In the genomic region with DNA sequence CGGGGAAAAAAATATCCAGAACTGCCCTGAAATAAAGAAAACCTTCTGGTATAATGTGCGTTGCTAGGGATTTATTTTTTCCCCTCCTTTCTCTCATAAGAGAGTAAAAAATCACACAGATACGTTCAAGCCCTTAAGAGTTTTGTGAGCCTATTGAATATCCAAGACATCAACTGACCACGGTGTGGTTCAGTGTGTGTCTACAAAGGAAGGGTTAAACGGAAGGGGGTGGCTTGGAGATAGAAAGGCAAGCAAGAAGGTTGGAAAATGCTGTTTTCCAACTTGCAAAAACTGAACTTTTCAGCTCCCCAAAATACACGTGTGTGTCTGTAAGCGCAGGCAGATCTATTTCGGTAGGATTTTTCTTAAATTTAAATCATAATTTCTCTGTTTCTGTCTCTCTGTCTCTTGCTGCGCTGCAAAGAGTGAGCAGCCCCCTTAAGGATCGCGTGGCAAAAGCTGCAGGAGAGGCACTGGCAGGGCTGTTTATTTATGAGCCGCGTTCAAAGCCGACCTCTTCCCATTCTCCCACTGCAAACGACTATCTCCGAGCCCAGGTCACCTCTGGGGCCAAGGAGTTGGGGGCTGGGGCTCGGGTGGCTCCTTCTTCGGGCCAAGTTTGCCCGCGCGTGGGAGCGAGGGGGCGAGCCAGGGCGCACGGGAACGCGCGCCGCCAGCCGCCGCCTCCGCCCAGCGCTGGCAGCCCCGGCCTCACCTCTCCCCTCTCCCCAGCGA, we compare ENCODE assay signal across 8 cellular contexts. TPM values are rescaled to one million over a fixed set of nuclear protein-coding genes. Genes with fewer than 3 reads are reported as not detected.
DNase-seq lines count a peak whose midpoint lies in the region; ATAC-seq and TF ChIP-seq lines count a peak whose summit lies in the region.

No MANE protein-coding gene starts in this region.

- H3K9me2 ChIP-seq in HCT116 (ENCODE audit: insufficient read depth) = no peaks in the 10 kb centered on the region

- RAD21 ChIA-PET in HCT116 (lab: Charles Lee; ENCODE audit: low non-redundant PET in 1 of 2, low total read pairs in 2 of 2, uncharacterized antibody in 2 of 2, unreplicated experiment in 2 of 2) = no interaction called here

- BruUV-seq in HCT116 (replicated peaks; lab: Mats Ljungman, UMichigan) = no TSS peak

- peaks cover 13% of the 10 kb centered on the region for H3K9me3 ChIP-seq in BLaER1
- no peaks in the 10 kb centered on the region for H3K9me3 ChIP-seq in HCT116 (ENCODE audit: control insufficient read depth in 1 of 2, insufficient read depth in 1 of 2, low read depth in 1 of 2, low read length in 2 of 2)
- H3K9me3 ChIP-seq in adipocyte (ENCODE audit: control insufficient read depth, low read length) = no peaks in the 10 kb centered on the region
- no peaks in the 10 kb centered on the region for H3K9me3 ChIP-seq in lower lobe of right lung

- POLR2A ChIA-PET in HCT116 (lab: Charles Lee) = no interaction called here

- H3K79me2 ChIP-seq in HCT116 (ENCODE audit: insufficient read depth, low read length) = no peaks in the 10 kb centered on the region

- peak overlapping the region; percentile 68 for H3K4me3 ChIP-seq in BLaER1
- peak overlapping the region; percentile 40 to 60 for H3K4me3 ChIP-seq in HCT116 (replicated peaks in 1 of 2; ENCODE audit: low read depth in 1 of 2, low read length in 2 of 2)
- peak overlapping the region; percentile 90 for H3K4me3 ChIP-seq in adipocyte (ENCODE audit: low read length)
- peak overlapping the region; percentile 63 for H3K4me3 ChIP-seq in lower lobe of right lung

- intact Hi-C loops in HCT116 (cut with micrococcal nuclease) (loop anchor here (2.0 kb wide), 1 partner anchor 1562 kb away; no protein-coding TSS in a partner anchor), lower lobe of right lung (cut with DNase I) (no loop called here)

- no peak for TF ChIP-seq RAD21 in HCT116 (IDR thresholded peaks at IDR 0.05; ENCODE audit: low read depth)

- H3K36me3 ChIP-seq in BLaER1 (no peaks in the 10 kb centered on the region), HCT116 (ENCODE audit: control insufficient read depth in 1 of 2, insufficient read depth in 2 of 2, low read length in 2 of 2) (no peaks in the 10 kb centered on the region), adipocyte (ENCODE audit: control insufficient read depth, insufficient read depth, low read length, severe bottlenecking) (no peaks in the 10 kb centered on the region), lower lobe of right lung (no peaks in the 10 kb centered on the region)

- H3K4me2 ChIP-seq in BLaER1 (peak overlapping the region; percentile 95), HCT116 (ENCODE audit: low read length) (peak overlapping the region; percentile 92)

- H3K9ac ChIP-seq in BLaER1 (no peak overlapping the region; the same call in 1 of the 2 replicates), HCT116 (ENCODE audit: low read length) (peak overlapping the region; percentile 36), adipocyte (ENCODE audit: low read length) (peak overlapping the region; percentile 72)

- no peak for DNase-seq in HCT116 (ENCODE audit: low read depth, low spot score)
- peak; percentile 47 for DNase-seq in adipocyte (ENCODE audit: low read depth)
- no peak for DNase-seq in lower lobe of right lung
- DNase-seq in NOMO-1 treated with dmso at 0.1 percent for 144 hours (lab: John Stamatoyannopoulos, UW; ENCODE audit: unreplicated experiment) = no peak
- DNase-seq in GM03348 (ENCODE audit: low spot score) = no peak
- DNase-seq in activated CD4-positive, CD25-positive, alpha-beta regulatory T cell treated with anti-CD3 and anti-CD28 coated beads, Interleukin-2, amount 50 U/mL, for 72 hours = no peak

- CTCF ChIA-PET in HCT116 (lab: Charles Lee) = no interaction called here

- no peaks in the 10 kb centered on the region; the same call in 1 of the 2 replicates for H4K20me1 ChIP-seq in BLaER1
- H4K20me1 ChIP-seq in HCT116 (ENCODE audit: insufficient read depth) = no peaks in the 10 kb centered on the region

- ATAC-seq in HCT116 = peak; percentile 57
- no peak for ATAC-seq in lower lobe of right lung
- no peak for ATAC-seq in HG02981 (IDR thresholded peaks at IDR 0.05; ENCODE audit: unreplicated experiment)

- TF ChIP-seq CTCF in HCT116 (IDR thresholded peaks at IDR 0.05 in 2 of 3, conservative IDR thresholded peaks at IDR 0.05 in 1 of 3; ENCODE audit: borderline replicate concordance in 1 of 3, insufficient read depth in 1 of 3, low read depth in 2 of 3, low read length in 2 of 3) = no peak
- TF ChIP-seq CTCF in lower lobe of right lung (IDR thresholded peaks at IDR 0.05) = no peak

- peak overlapping the region; percentile 86 for H2AFZ ChIP-seq in HCT116 (ENCODE audit: low read depth, low read length, poor library complexity, severe bottlenecking)

- H3K27me3 ChIP-seq in BLaER1 (peaks cover 57% of the 10 kb centered on the region), HCT116 (ENCODE audit: insufficient read depth, low read length) (no peaks in the 10 kb centered on the region), adipocyte (replicated peaks; ENCODE audit: control insufficient read depth, insufficient read depth, low read length) (no peaks in the 10 kb centered on the region), lower lobe of right lung (ENCODE audit: low read depth) (peaks cover 45% of the 10 kb centered on the region)

- no peak for TF ChIP-seq POLR2A in HCT116 (IDR thresholded peaks at IDR 0.05; ENCODE audit: borderline replicate concordance, extremely low read depth, insufficient read depth, insufficient read length)

- no peak overlapping the region for H3K27ac ChIP-seq in BLaER1
- no peak overlapping the region for H3K27ac ChIP-seq in HCT116 (ENCODE audit: low read depth, low read length)
- H3K27ac ChIP-seq in lower lobe of right lung = no peak overlapping the region

- H3K4me1 ChIP-seq in BLaER1 (peaks cover 31% of the 10 kb centered on the region), HCT116 (ENCODE audit: control insufficient read depth in 1 of 2, insufficient read depth in 2 of 2, low read length in 2 of 2) (peaks cover 0 to 12% of the 10 kb centered on the region in 2 experiments; a peak in 1 of 4 replicates), adipocyte (ENCODE audit: control insufficient read depth, insufficient read depth, low read length) (peaks cover 10% of the 10 kb centered on the region), lower lobe of right lung (peaks cover 10% of the 10 kb centered on the region)

TF ChIP-seq in HCT116, 20 proteins besides CTCF, POLR2A, EP300 and RAD21 (continues in another document):
- TF ChIP-seq CEBPB (IDR thresholded peaks at IDR 0.05; ENCODE audit: low read depth) = no peak
- TF ChIP-seq SP1 (IDR thresholded peaks at IDR 0.05; ENCODE audit: low read depth) = no peak
- TF ChIP-seq ZNF274 (IDR thresholded peaks at IDR 0.05; ENCODE audit: low read depth, low read length) = no peak
- TF ChIP-seq EZH2 (IDR thresholded peaks at IDR 0.05) = no peak
- no peak for TF ChIP-seq ELF1 (IDR thresholded peaks at IDR 0.05; ENCODE audit: borderline replicate concordance, low read depth)
- TF ChIP-seq POLR2AphosphoS5 (IDR thresholded peaks at IDR 0.05; ENCODE audit: low read depth, low read length) = no peak
- TF ChIP-seq, protein P1, sequence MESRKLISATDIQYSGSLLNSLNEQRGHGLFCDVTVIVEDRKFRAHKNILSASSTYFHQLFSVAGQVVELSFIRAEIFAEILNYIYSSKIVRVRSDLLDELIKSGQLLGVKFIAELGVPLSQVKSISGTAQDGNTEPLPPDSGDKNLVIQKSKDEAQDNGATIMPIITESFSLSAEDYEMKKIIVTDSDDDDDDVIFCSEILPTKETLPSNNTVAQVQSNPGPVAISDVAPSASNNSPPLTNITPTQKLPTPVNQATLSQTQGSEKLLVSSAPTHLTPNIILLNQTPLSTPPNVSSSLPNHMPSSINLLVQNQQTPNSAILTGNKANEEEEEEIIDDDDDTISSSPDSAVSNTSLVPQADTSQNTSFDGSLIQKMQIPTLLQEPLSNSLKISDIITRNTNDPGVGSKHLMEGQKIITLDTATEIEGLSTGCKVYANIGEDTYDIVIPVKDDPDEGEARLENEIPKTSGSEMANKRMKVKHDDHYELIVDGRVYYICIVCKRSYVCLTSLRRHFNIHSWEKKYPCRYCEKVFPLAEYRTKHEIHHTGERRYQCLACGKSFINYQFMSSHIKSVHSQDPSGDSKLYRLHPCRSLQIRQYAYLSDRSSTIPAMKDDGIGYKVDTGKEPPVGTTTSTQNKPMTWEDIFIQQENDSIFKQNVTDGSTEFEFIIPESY (IDR thresholded peaks at IDR 0.05; ENCODE audit: extremely low read depth, insufficient replicate concordance, low read length) = no peak
- TF ChIP-seq EZH2phosphoT487 (IDR thresholded peaks at IDR 0.05; ENCODE audit: borderline replicate concordance) = no peak
- TF ChIP-seq TCF7L2 (IDR thresholded peaks at IDR 0.05; ENCODE audit: borderline replicate concordance, extremely low read depth, insufficient read depth, insufficient read length) = no peak
- TF ChIP-seq SRF (IDR thresholded peaks at IDR 0.05; ENCODE audit: low read depth) = no peak
- TF ChIP-seq MAX (IDR thresholded peaks at IDR 0.05) = no peak; the same call in 1 of the 2 replicates
- no peak for TF ChIP-seq ATF3 (IDR thresholded peaks at IDR 0.05)
- no peak for TF ChIP-seq ZFX (IDR thresholded peaks at IDR 0.05)

RNA-seq across cellular contexts. Expression of gene SLIT2, which starts 0.5 kb away (rescaled TPM):
- total RNA-seq in HCT116 (2021; ENCODE audit: unreplicated experiment) (3.8 TPM), lower lobe of right lung (91.8 TPM)
- polyA plus RNA-seq in HCT116 (2012) = 0.82 and 0.91 TPM in 2 replicates

Comparison
In these comparisons a context has a peak if more than half of its experiments do, and no peak if none do; other contexts are left out.
1. RNA of gene SLIT2, which starts 0.5 kb away (total RNA-seq): 91.8 TPM in lower lobe of right lung (single experiment); 3.8 TPM in HCT116 (single experiment); every median in the first group is over 10 times any median in the second.
2. Peak in every context shown above with its lines, with median percentiles within 50 percentile points of each other: H3K4me3 ChIP-seq.